ENCODE assay signal across 22 cellular contexts in genomic region chr22:17035246-17035645, GRCh38. TPM values are rescaled to one million over a fixed set of nuclear protein-coding genes. Genes with fewer than 3 reads are reported as not detected.
DNase-seq lines count a peak whose midpoint lies in the region; ATAC-seq and TF ChIP-seq lines count a peak whose summit lies in the region.
"Had no signal": no experiment of that assay in that cellular context is flagged by ENCODE, and none has a peak within 500 bp of the region (broad histone marks: within the 10 kb centered on the region; RNA-seq: fewer than 3 reads in every experiment).

No MANE protein-coding gene starts in this region.

- no peaks in the 10 kb centered on the region for H3K9me3 Mint-ChIP-seq in activated T-helper 17 cell treated with anti-CD3 and anti-CD28 coated beads, Interleukin-2, amount 50 U/mL, for 72 hours
- H3K9me3 Mint-ChIP-seq: activated CD8-positive, alpha-beta T cell treated with anti-CD3 and anti-CD28 coated beads for 36 hours had no signal

- no peaks in the 10 kb centered on the region for H3K4me1 ChIP-seq in testis
- H3K4me1 ChIP-seq in Peyer's patch: no peaks in the 10 kb centered on the region
- H3K4me1 ChIP-seq: BE2C, vagina had no signal

- peaks cover 5% of the 10 kb centered on the region for H3K27me3 Mint-ChIP-seq in activated T-helper 17 cell treated with anti-CD3 and anti-CD28 coated beads, Interleukin-2, amount 50 U/mL, for 72 hours

- H3K27ac ChIP-seq in C4-2B (peak overlapping the region; percentile 89), testis (no peak overlapping the region), Peyer's patch (no peak overlapping the region)
- H3K27ac ChIP-seq: lower lobe of right lung, vagina had no signal

- H3K9me3 ChIP-seq in testis: no peaks in the 10 kb centered on the region
- no peaks in the 10 kb centered on the region for H3K9me3 ChIP-seq in Peyer's patch
- H3K9me3 ChIP-seq: BE2C, lower lobe of right lung, sigmoid colon, vagina had no signal

- H3K4me1 Mint-ChIP-seq in activated T-helper 17 cell treated with anti-CD3 and anti-CD28 coated beads, Interleukin-2, amount 50 U/mL, for 72 hours: no peaks in the 10 kb centered on the region
- H3K4me1 Mint-ChIP-seq: GM23338 had no signal

- H3K36me3 ChIP-seq in testis (ENCODE audit: low read depth, missing control alignments) (no peaks in the 10 kb centered on the region), Peyer's patch (no peaks in the 10 kb centered on the region)
- H3K36me3 ChIP-seq: BE2C, lower lobe of right lung, sigmoid colon, vagina had no signal

- no peak for TF ChIP-seq CTCF in C4-2B (conservative IDR thresholded peaks at IDR 0.05)
- no peak for TF ChIP-seq CTCF in testis (IDR thresholded peaks at IDR 0.05)
- TF ChIP-seq CTCF in Peyer's patch (IDR thresholded peaks at IDR 0.05): no peak

- intact Hi-C loops in testis (cut with DNase I; ENCODE audit: low total_unique reads): no loop called here

- H3K36me3 Mint-ChIP-seq in activated T-helper 17 cell treated with anti-CD3 and anti-CD28 coated beads, Interleukin-2, amount 50 U/mL, for 72 hours (ENCODE audit: low read depth): no peaks in the 10 kb centered on the region

- ATAC-seq in activated T-helper 17 cell treated with anti-CD3 and anti-CD28 coated beads, Interleukin-2, amount 50 U/mL, for 72 hours (replicated peaks): no peak
- ATAC-seq in left lobe of liver: peak; percentile 15
- no peak for ATAC-seq in GM21576 (IDR thresholded peaks at IDR 0.05; ENCODE audit: unreplicated experiment)
- ATAC-seq: activated CD8-positive, alpha-beta T cell treated with anti-CD3 and anti-CD28 coated beads for 36 hours; SK-N-SH treated with all-trans-retinoic acid at 6 μM for 48 hours had no signal

- DNase-seq in DMS53 treated with DMSO at 0.1 percent for 48 hours (lab: John Stamatoyannopoulos, UW; ENCODE audit: unreplicated experiment): peak; percentile 27
- DNase-seq in left lobe of liver (ENCODE audit: low spot score): no peak
- DNase-seq in testis: no peak
- DNase-seq in Peyer's patch: no peak
- no peak for DNase-seq in T-helper 2 cell
- DNase-seq: activated CD8-positive, alpha-beta T cell treated with anti-CD3 and anti-CD28 coated beads for 36 hours; activated gamma-delta T cell; BE2C; DND-41; effector memory CD4-positive, alpha-beta T cell; lower lobe of right lung; MV-4-11; NCI-H2227 treated with DMSO at 0.1 percent for 48 hours; sigmoid colon; stimulated activated CD4-positive, alpha-beta T cell treated with anti-CD3 and anti-CD28 coated beads, Interleukin-4, amount 100 ng/mL, for 1 hour had no signal

- WGBS in testis, 2 donors: 69 to 81% methylated on average over 4 of the region's 4 CpGs

- peak overlapping the region; percentile 56 for H3K4me3 Mint-ChIP-seq in activated T-helper 17 cell treated with anti-CD3 and anti-CD28 coated beads, Interleukin-2, amount 50 U/mL, for 72 hours
- H3K4me3 Mint-ChIP-seq: GM23338 had no signal

- H3K27me3 ChIP-seq in testis (no peaks in the 10 kb centered on the region), Peyer's patch (peaks cover 0 to 3% of the 10 kb centered on the region in 2 donors)
- H3K27me3 ChIP-seq: BE2C, vagina had no signal

- H3K4me3 ChIP-seq in testis: no peak overlapping the region
- H3K4me3 ChIP-seq in Peyer's patch: no peak overlapping the region
- H3K4me3 ChIP-seq: GM23338 had no signal

- TF ChIP-seq POLR2A in testis (IDR thresholded peaks at IDR 0.05) (no peak), Peyer's patch (IDR thresholded peaks at IDR 0.05) (no peak)

- H3K27ac Mint-ChIP-seq in activated T-helper 17 cell treated with anti-CD3 and anti-CD28 coated beads, Interleukin-2, amount 50 U/mL, for 72 hours: no peak overlapping the region
- H3K27ac Mint-ChIP-seq: activated CD8-positive, alpha-beta T cell treated with anti-CD3 and anti-CD28 coated beads for 36 hours; GM23338 had no signal

RNA-seq across cellular contexts. Expression of gene GAB4, which starts 27.2 kb away (rescaled TPM):
- total RNA-seq in activated T-helper 17 cell treated with anti-CD3 and anti-CD28 coated beads, Interleukin-2, amount 50 U/mL, for 72 hours: not detected
- not detected for total RNA-seq in left lobe of liver
- 10 to 100 TPM in 1 of 2 donors, 1 to 10 TPM in 1; 8.5 to 10.2 TPM for total RNA-seq in testis
- 10.4 TPM for polyA plus RNA-seq in testis (ENCODE audit: insufficient read depth, low read depth, low replicate concordance)
- total RNA-seq in Peyer's patch: not detected
- total RNA-seq: activated CD8-positive, alpha-beta T cell treated with anti-CD3 and anti-CD28 coated beads for 36 hours; HepG2; lower lobe of right lung; vagina had no signal
- polyA plus RNA-seq: HepG2 had no signal

RNA-seq across cellular contexts. Expression of gene IL17RA, which starts 49.6 kb away (rescaled TPM):
- 10 to 100 TPM in 1 of 2 donors, 1 to 10 TPM in 1; 8.5 to 13.6 TPM for total RNA-seq in activated T-helper 17 cell treated with anti-CD3 and anti-CD28 coated beads, Interleukin-2, amount 50 U/mL, for 72 hours
- total RNA-seq in left lobe of liver: 11.1 TPM
- total RNA-seq in testis: 10 to 100 TPM in 1 of 2 donors, 1 to 10 TPM in 1; 8.3 to 12.8 TPM
- polyA plus RNA-seq in testis (ENCODE audit: insufficient read depth, low read depth, low replicate concordance): 6.8 TPM
- total RNA-seq in Peyer's patch: 10 to 100 TPM; 12.4 to 23.6 (median 18.3) TPM
